8 cellular contexts compared by ENCODE assay signal in the genomic region with DNA sequence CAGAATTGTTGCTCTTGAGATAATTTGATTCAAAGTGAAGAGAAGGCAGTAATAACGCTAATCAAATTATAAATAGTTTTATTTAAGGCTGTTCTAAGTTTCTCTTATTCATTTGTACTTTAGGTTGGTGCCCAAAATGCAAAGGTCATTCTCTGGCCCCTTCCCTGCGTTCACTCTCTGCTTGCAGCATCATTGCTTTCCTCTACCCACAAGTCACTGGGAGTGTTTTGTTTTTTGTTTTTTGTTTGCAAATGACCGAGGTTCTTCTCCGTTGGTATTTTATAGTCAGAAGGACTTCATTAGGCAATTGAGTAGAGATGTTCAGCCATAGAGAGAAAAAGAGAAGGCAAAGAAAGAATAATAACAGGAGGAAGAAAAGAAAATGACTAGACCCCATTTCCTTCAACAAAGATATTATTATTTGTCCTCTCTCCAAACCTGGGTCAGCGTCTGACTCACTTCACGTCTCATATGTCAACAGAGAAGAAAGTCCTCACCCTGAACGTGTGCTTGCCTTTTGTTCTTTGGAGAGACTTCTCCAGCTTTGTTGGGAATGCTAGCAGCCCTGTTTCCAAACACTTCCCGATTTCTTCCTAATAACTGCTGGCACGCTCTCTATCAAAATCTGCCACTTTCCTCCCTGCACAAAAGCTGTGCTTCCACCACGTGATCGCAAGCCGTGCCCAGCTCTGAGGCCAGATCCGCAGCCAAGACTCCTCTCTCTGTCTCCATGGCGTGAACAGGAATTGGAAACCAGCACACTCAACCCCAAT.
DNase-seq lines count a peak whose midpoint lies in the region; ATAC-seq and TF ChIP-seq lines count a peak whose summit lies in the region.

No MANE protein-coding gene starts in this region.

- ATAC-seq in HG02798 (IDR thresholded peaks at IDR 0.05; ENCODE audit: poor library complexity, unreplicated experiment), result no peak

- peak overlapping the region; percentile 56 for H3K4me3 ChIP-seq in coronary artery

- H3K27ac ChIP-seq in 22Rv1 (peak overlapping the region; percentile 56), coronary artery (peak overlapping the region; percentile 33 to 62)

- no peak for TF ChIP-seq CTCF in 22Rv1 (IDR thresholded peaks at IDR 0.05)
- no peak for TF ChIP-seq CTCF in coronary artery (IDR thresholded peaks at IDR 0.05)

- DNase-seq in NCI-H1092 treated with DMSO at 0.1 percent for 48 hours (lab: John Stamatoyannopoulos, UW) (peak; percentile 63), coronary artery (ENCODE audit: low spot score) (no peak), midbrain (lab: John Stamatoyannopoulos, UW) (peak; percentile 57), activated gamma-delta T cell treated with Interleukin-2 at 50 U/mL for 16 hours (no peak), NOMO-1 (lab: John Stamatoyannopoulos, UW; ENCODE audit: unreplicated experiment in 2 of 2) (no peak), UCSD-AML1 (lab: John Stamatoyannopoulos, UW; ENCODE audit: unreplicated experiment) (no peak)

Comparison
In these comparisons a context has a peak if more than half of its experiments do, and no peak if none do; other contexts are left out.
1. DNase-seq: peak in NCI-H1092 treated with DMSO at 0.1 percent for 48 hours (single experiment) and midbrain (single experiment); none in coronary artery (single experiment), activated gamma-delta T cell treated with Interleukin-2 at 50 U/mL for 16 hours (single experiment), NOMO-1 (0 of 2) and UCSD-AML1 (single experiment).